ENCODE assay signal across 22 cellular contexts in the genomic region with DNA sequence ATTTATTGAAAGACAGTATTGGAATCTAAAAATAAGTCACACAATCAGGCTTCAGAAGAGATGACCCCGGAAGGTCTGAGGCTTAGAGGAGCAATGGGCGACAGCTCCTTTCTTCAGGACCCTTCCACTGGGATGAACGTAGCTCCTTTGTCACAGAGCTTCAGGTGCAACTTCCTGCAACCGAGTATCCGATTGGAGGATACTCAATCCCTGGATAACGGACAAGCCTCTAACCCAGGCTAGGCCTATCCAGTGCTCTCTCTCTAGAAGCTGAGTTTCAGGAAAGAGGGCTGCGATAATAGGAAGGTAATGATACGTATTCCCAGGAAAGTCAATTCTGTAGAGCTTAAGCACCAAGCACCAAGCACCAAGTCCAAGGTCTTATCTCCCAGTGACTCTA.
"Had no signal": no experiment of that assay in that cellular context is flagged by ENCODE, and none has a peak within 500 bp of the region (broad histone marks: within the 10 kb centered on the region; RNA-seq: fewer than 3 reads in every experiment).

No MANE protein-coding gene starts in this region.

- H3K4me1 Mint-ChIP-seq: IgD-negative memory B cell had no signal

- H3K4me3 ChIP-seq: K562, SJSA1, SK-N-MC had no signal

- H3K36me3 ChIP-seq: SJSA1 had no signal

- H3K27me3 ChIP-seq: SJSA1 had no signal

- H3K4me2 ChIP-seq: KMS-11 had no signal

- H3K27ac Mint-ChIP-seq: IgD-negative memory B cell had no signal

- H3K4me1 ChIP-seq: SJSA1 had no signal

- DNase-seq: Kasumi-1, MM.1S, NCI-H1092 treated with DMSO at 0.1 percent for 48 hours, NCI-H1436, NCI-H187, NCI-H2029, NCI-H2081 treated with DMSO at 0.1 percent for 48 hours, NCI-H2171, NCI-H345, NCI-H446 treated with DMSO at 0.1 percent for 48 hours, NCI-H510A treated with DMSO at 0.1 percent for 48 hours, NCI-H526 treated with DMSO at 0.1 percent for 48 hours, NCI-H748 treated with DMSO at 0.1 percent for 48 hours, Right ventricle myocardium superior, RPMI8226, SIG-M5 had no signal

- ATAC-seq: K562 had no signal

- H3K9me3 ChIP-seq: SJSA1 had no signal

- H3K27me3 Mint-ChIP-seq: IgD-negative memory B cell had no signal

- H3K27ac ChIP-seq: HL-60, KMS-11, SJSA1, SK-N-MC had no signal

- H3K36me3 Mint-ChIP-seq: IgD-negative memory B cell had no signal
